ENCODE assay signal across 8 cellular contexts in the genomic region with DNA sequence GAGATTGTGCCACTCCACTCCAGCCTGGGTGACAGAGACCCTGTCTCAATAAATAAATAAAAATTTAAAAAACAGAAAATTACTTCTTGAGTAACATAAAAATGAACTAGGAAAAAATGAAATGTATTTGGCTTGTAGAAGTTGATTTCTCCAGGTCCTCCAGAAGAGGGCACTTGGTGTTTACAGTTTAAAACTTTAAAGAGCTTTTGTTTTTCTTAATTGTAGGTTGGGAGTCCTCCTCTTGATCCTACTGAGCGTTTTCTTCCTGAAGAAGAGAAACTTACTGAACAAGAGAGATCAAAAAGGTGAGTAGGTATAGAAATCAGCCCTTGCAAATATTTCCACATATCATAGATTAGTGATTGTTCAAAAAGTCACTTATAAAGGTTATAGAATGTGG. TPM values are rescaled to one million over a fixed set of nuclear protein-coding genes. Genes with fewer than 3 reads are reported as not detected.
DNase-seq lines count a peak whose midpoint lies in the region; ATAC-seq and TF ChIP-seq lines count a peak whose summit lies in the region.

No MANE protein-coding gene starts in this region.

- H3K9me2 ChIP-seq in HCT116 (ENCODE audit: insufficient read depth) = no peaks in the 10 kb centered on the region

- POLR2A ChIA-PET in HCT116 (lab: Charles Lee) = no interaction called here

- H3K36me3 ChIP-seq in BE2C (no peaks in the 10 kb centered on the region; the same call in 1 of the 2 replicates), HCT116 (ENCODE audit: control insufficient read depth in 1 of 2, insufficient read depth in 2 of 2, low read length in 2 of 2) (peaks cover 5 to 12% of the 10 kb centered on the region in 2 experiments; a peak in 2 of 4 replicates), heart left ventricle (peaks cover 0 to 88% (median 68%) of the 10 kb centered on the region in 9 donors), transverse colon (peaks cover 0 to 41% (median 10%) of the 10 kb centered on the region in 4 donors)

- no TSS peak for BruUV-seq in HCT116 (replicated peaks; lab: Mats Ljungman, UMichigan)

- CTCF ChIA-PET in HCT116 (lab: Charles Lee) = interaction anchor here (0.6 to 2.5 kb wide), 9 partner anchors 9 to 404 kb away, joined by 3 to 17 read pairs (median 5); no protein-coding TSS in a partner anchor

- in situ Hi-C loops in transverse colon (cut with MboI; ENCODE audit: low pct_ligation_motif_present in 1 of 4, low pct_unique_long_range_greater_than_20kb in 1 of 4, low sequenced_read_pairs in 3 of 4) = loop anchor here in 3 of 4 donors (5.0 to 25.0 kb wide), 3 partner anchors 87 to 107 kb away; a partner anchor contains a TSS

- H3K27me3 ChIP-seq in BE2C (no peaks in the 10 kb centered on the region), HCT116 (ENCODE audit: insufficient read depth, low read length) (no peaks in the 10 kb centered on the region), heart left ventricle (no peaks in the 10 kb centered on the region), transverse colon (no peaks in the 10 kb centered on the region)

- RAD21 ChIA-PET in HCT116 (lab: Charles Lee; ENCODE audit: low non-redundant PET in 1 of 2, low total read pairs in 2 of 2, uncharacterized antibody in 2 of 2, unreplicated experiment in 2 of 2) = interaction anchor here (0.5 to 1.3 kb wide), 3 partner anchors 173 to 388 kb away, joined by 3 read pairs; no protein-coding TSS in a partner anchor

- no peak overlapping the region for H3K9ac ChIP-seq in HCT116 (ENCODE audit: low read length)

- no peak for DNase-seq in BE2C
- DNase-seq in HCT116 (ENCODE audit: low read depth, low spot score) = peak; percentile 18
- DNase-seq in heart left ventricle = no peak
- DNase-seq in transverse colon = no peak
- no peak for DNase-seq in stimulated activated CD4-positive, alpha-beta T cell treated with anti-CD3 and anti-CD28 coated beads, Interleukin-4, amount 100 ng/mL, for 1 hour
- DNase-seq in stimulated activated naive CD8-positive, alpha-beta T cell treated with anti-CD3 and anti-CD28 coated beads, Interleukin-15, Interleukin-2, amounts not matched to agents 100 U/mL and 50 U/mL, for 24 hours = no peak

- TF ChIP-seq CTCF in BE2C (IDR thresholded peaks at IDR 0.05; ENCODE audit: low read depth, low read length) (peak; percentile 39), HCT116 (IDR thresholded peaks at IDR 0.05 in 2 of 3, conservative IDR thresholded peaks at IDR 0.05 in 1 of 3; ENCODE audit: borderline replicate concordance in 1 of 3, insufficient read depth in 1 of 3, low read depth in 2 of 3, low read length in 2 of 3) (peak; percentile 27 to 65 (median 41); a peak in 4 of 6 replicates), VCaP (conservative IDR thresholded peaks at IDR 0.05) (peak; percentile 71), heart left ventricle (IDR thresholded peaks at IDR 0.05) (peak; percentile 26 to 72 (median 58)), transverse colon (IDR thresholded peaks at IDR 0.05) (peak; percentile 26 to 41 (median 36))

- no peaks in the 10 kb centered on the region for H3K79me2 ChIP-seq in HCT116 (ENCODE audit: insufficient read depth, low read length)

- ATAC-seq in HCT116 (no peak), heart left ventricle (peak in 2 of 4 donors; percentile 34 to 54), GM19395 (IDR thresholded peaks at IDR 0.05; ENCODE audit: unreplicated experiment) (no peak)
- ATAC-seq in stimulated activated naive CD8-positive, alpha-beta T cell treated with anti-CD3 and anti-CD28 coated beads, Interleukin-15, Interleukin-2, amounts not matched to agents 100 U/mL and 50 U/mL, for 24 hours = no peak

- no peak overlapping the region for H3K4me2 ChIP-seq in HCT116 (ENCODE audit: low read length)

- no peak overlapping the region for H2AFZ ChIP-seq in HCT116 (ENCODE audit: low read depth, low read length, poor library complexity, severe bottlenecking)

- intact Hi-C loops in HCT116 (cut with micrococcal nuclease) (loop anchor here (1.0 to 10.0 kb wide), 3 partner anchors 88 to 387 kb away; no protein-coding TSS in a partner anchor), heart left ventricle (cut with DNase I) (loop anchor here (1.0 to 10.0 kb wide), 8 partner anchors 42 to 180 kb away; a partner anchor contains a TSS), transverse colon (cut with DNase I; ENCODE audit: low total_unique reads) (loop anchor here (10.0 kb wide), 1 partner anchor 90 kb away; no protein-coding TSS in a partner anchor)

- H3K4me1 ChIP-seq in BE2C (no peaks in the 10 kb centered on the region), HCT116 (ENCODE audit: control insufficient read depth in 1 of 2, insufficient read depth in 2 of 2, low read length in 2 of 2) (no peaks in the 10 kb centered on the region), heart left ventricle (peaks cover 0 to 5% (median 0%) of the 10 kb centered on the region in 12 donors), transverse colon (peaks cover 0 to 8% (median 0%) of the 10 kb centered on the region in 4 donors)

- WGBS in heart left ventricle, 4 donors = 12 to 33% (median 23%) methylated on average over 1 of the region's 1 CpG
- WGBS in transverse colon (ENCODE audit: low coverage in 1 of 2), 2 donors = 0 to 4% methylated on average over 1 of the region's 1 CpG

- TF ChIP-seq EP300 in transverse colon (IDR thresholded peaks at IDR 0.05; ENCODE audit: low read depth) = no peak

- H3K9me3 ChIP-seq in BE2C = no peaks in the 10 kb centered on the region
- H3K9me3 ChIP-seq in HCT116 (ENCODE audit: control insufficient read depth in 1 of 2, insufficient read depth in 1 of 2, low read depth in 1 of 2, low read length in 2 of 2) = no peaks in the 10 kb centered on the region
- no peaks in the 10 kb centered on the region for H3K9me3 ChIP-seq in heart left ventricle
- H3K9me3 ChIP-seq in transverse colon = no peaks in the 10 kb centered on the region

- H4K20me1 ChIP-seq in HCT116 (ENCODE audit: insufficient read depth) = no peaks in the 10 kb centered on the region

- peak; percentile 71 for TF ChIP-seq RAD21 in HCT116 (IDR thresholded peaks at IDR 0.05; ENCODE audit: low read depth)

- TF ChIP-seq POLR2A in HCT116 (IDR thresholded peaks at IDR 0.05; ENCODE audit: borderline replicate concordance, extremely low read depth, insufficient read depth, insufficient read length) (no peak), heart left ventricle (IDR thresholded peaks at IDR 0.05) (no peak), transverse colon (IDR thresholded peaks at IDR 0.05) (no peak)

- H3K4me3 ChIP-seq in BE2C (ENCODE audit: low read depth, low read length) = no peak overlapping the region
- no peak overlapping the region for H3K4me3 ChIP-seq in HCT116 (replicated peaks in 1 of 2; ENCODE audit: low read depth in 1 of 2, low read length in 2 of 2)
- H3K4me3 ChIP-seq in heart left ventricle = no peak overlapping the region
- H3K4me3 ChIP-seq in transverse colon = no peak overlapping the region

- no peak overlapping the region for H3K27ac ChIP-seq in HCT116 (ENCODE audit: low read depth, low read length)
- no peak overlapping the region for H3K27ac ChIP-seq in VCaP
- peak overlapping the region in 1 of 12 donors; percentile 30 for H3K27ac ChIP-seq in heart left ventricle
- H3K27ac ChIP-seq in transverse colon = no peak overlapping the region

TF ChIP-seq in HCT116, 20 proteins besides CTCF, POLR2A, EP300 and RAD21 (continues in another document):
- TF ChIP-seq YY1 (IDR thresholded peaks at IDR 0.05; ENCODE audit: extremely low read depth, insufficient replicate concordance, low read depth, low read length) = no peak
- TF ChIP-seq, protein P1, sequence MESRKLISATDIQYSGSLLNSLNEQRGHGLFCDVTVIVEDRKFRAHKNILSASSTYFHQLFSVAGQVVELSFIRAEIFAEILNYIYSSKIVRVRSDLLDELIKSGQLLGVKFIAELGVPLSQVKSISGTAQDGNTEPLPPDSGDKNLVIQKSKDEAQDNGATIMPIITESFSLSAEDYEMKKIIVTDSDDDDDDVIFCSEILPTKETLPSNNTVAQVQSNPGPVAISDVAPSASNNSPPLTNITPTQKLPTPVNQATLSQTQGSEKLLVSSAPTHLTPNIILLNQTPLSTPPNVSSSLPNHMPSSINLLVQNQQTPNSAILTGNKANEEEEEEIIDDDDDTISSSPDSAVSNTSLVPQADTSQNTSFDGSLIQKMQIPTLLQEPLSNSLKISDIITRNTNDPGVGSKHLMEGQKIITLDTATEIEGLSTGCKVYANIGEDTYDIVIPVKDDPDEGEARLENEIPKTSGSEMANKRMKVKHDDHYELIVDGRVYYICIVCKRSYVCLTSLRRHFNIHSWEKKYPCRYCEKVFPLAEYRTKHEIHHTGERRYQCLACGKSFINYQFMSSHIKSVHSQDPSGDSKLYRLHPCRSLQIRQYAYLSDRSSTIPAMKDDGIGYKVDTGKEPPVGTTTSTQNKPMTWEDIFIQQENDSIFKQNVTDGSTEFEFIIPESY (IDR thresholded peaks at IDR 0.05; ENCODE audit: extremely low read depth, insufficient replicate concordance, low read length) = no peak
- no peak for TF ChIP-seq SIN3A (IDR thresholded peaks at IDR 0.05; ENCODE audit: low read depth)
- TF ChIP-seq EZH2 (IDR thresholded peaks at IDR 0.05) = no peak
- TF ChIP-seq EGR1 (IDR thresholded peaks at IDR 0.05; ENCODE audit: low read depth) = no peak
- TF ChIP-seq POLR2AphosphoS5 (IDR thresholded peaks at IDR 0.05; ENCODE audit: low read depth, low read length) = no peak
- TF ChIP-seq ELF1 (IDR thresholded peaks at IDR 0.05; ENCODE audit: borderline replicate concordance, low read depth) = no peak
- no peak for TF ChIP-seq SP1 (IDR thresholded peaks at IDR 0.05; ENCODE audit: low read depth)

RNA-seq across cellular contexts. Expression of a gene that starts 16.2 kb away (rescaled TPM):
- polyA plus RNA-seq in BE2C (2012; ENCODE audit: insufficient read depth, insufficient read length, low read depth) = 14.1 TPM
- total RNA-seq in HCT116 (2021; ENCODE audit: unreplicated experiment) (26.9 TPM), heart left ventricle (10 to 100 TPM; 43.1 to 70.6 (median 58.8) TPM), transverse colon (10 to 100 TPM; 20.2 to 31.2 (median 22.6) TPM)
- polyA plus RNA-seq in HCT116 (2012) = 8.7 and 11.7 TPM in 2 replicates
- 10 to 100 TPM; 21.4 to 56.0 TPM for polyA plus RNA-seq in heart left ventricle

RNA-seq across cellular contexts. Expression of a gene that starts 48.9 kb away (rescaled TPM):
- polyA plus RNA-seq in BE2C (2012; ENCODE audit: insufficient read depth, insufficient read length, low read depth) = 97.6 TPM
- total RNA-seq in HCT116 (2021; ENCODE audit: unreplicated experiment) (153 TPM), heart left ventricle (10 to 100 TPM; 18.5 to 37.9 (median 26.2) TPM), transverse colon (10 to 100 TPM in 3 of 4 donors, 1 to 10 TPM in 1; 8.8 to 29.5 (median 17.0) TPM)
- 42.5 and 56.5 TPM in 2 replicates for polyA plus RNA-seq in HCT116 (2012)
- polyA plus RNA-seq in heart left ventricle = 10 to 100 TPM in 1 of 2 donors, 1 to 10 TPM in 1; 8.0 to 40.2 TPM
